Comparison of ENCODE assay signal across 25 cellular contexts in genomic region chr1:95551201-95551600, GRCh38.
"Had no signal": no experiment of that assay in that cellular context is flagged by ENCODE, and none has a peak within 500 bp of the region (broad histone marks: within the 10 kb centered on the region; RNA-seq: fewer than 3 reads in every experiment).

No MANE protein-coding gene starts in this region.

- H3K79me2 ChIP-seq: hepatocyte had no signal

- H3K36me3 ChIP-seq: colonic mucosa, esophagus muscularis mucosa, esophagus squamous epithelium, gastrocnemius medialis, gastroesophageal sphincter, heart left ventricle, heart right ventricle had no signal

- H3K9me3 ChIP-seq: colonic mucosa, gastrocnemius medialis had no signal

- H3K4me1 ChIP-seq: colonic mucosa, esophagus muscularis mucosa, esophagus squamous epithelium, gastrocnemius medialis, gastroesophageal sphincter, heart left ventricle, heart right ventricle had no signal

- H3K4me2 ChIP-seq: hepatocyte had no signal

- H3K27me3 ChIP-seq: colonic mucosa, esophagus muscularis mucosa, esophagus squamous epithelium, foreskin keratinocyte, gastrocnemius medialis, gastroesophageal sphincter, heart left ventricle, hepatocyte had no signal

- H3K4me3 ChIP-seq: colonic mucosa, coronary artery, dorsolateral prefrontal cortex, esophagus muscularis mucosa, esophagus squamous epithelium, gastrocnemius medialis, gastroesophageal sphincter, heart left ventricle, heart right ventricle, hepatocyte had no signal

- H3K27ac ChIP-seq: colonic mucosa, coronary artery, dorsolateral prefrontal cortex, epithelial cell of prostate, esophagus muscularis mucosa, esophagus squamous epithelium, foreskin keratinocyte, gastrocnemius medialis, gastroesophageal sphincter, heart left ventricle, heart right ventricle, hepatocyte had no signal

- ATAC-seq: effector memory CD8-positive, alpha-beta T cell; esophagus mucosa; foreskin keratinocyte; gastrocnemius medialis; gastroesophageal sphincter; heart left ventricle; heart right ventricle had no signal

- H2AFZ ChIP-seq: hepatocyte had no signal

- DNase-seq: colonic mucosa; cortex of kidney; dermis blood vessel endothelial cell; dorsolateral prefrontal cortex; effector CD4-positive, alpha-beta T cell; effector CD8-positive, alpha-beta T cell; effector memory CD4-positive, alpha-beta T cell; effector memory CD8-positive, alpha-beta T cell; endodermal cell; erythroblast; esophagus squamous epithelium; foreskin fibroblast; foreskin keratinocyte; foreskin melanocyte; gastrocnemius medialis; glutamatergic neuron; head of caudate nucleus; heart left ventricle; heart right ventricle had no signal
